ENCODE assay signal across 8 cellular contexts in genomic region chr6:39377530-39377929, GRCh38. TPM values are rescaled to one million over a fixed set of nuclear protein-coding genes. Genes with fewer than 3 reads are reported as not detected.
DNase-seq lines count a peak whose midpoint lies in the region; ATAC-seq and TF ChIP-seq lines count a peak whose summit lies in the region.

No MANE protein-coding gene starts in this region.

- H3K4me1 ChIP-seq in HEK293 (ENCODE audit: control insufficient read depth, insufficient read depth, low read length) = no peaks in the 10 kb centered on the region
- H3K4me1 ChIP-seq in effector memory CD4-positive, alpha-beta T cell (ENCODE audit: control insufficient read depth, insufficient read depth, low read length, poor library complexity, severe bottlenecking) = no peaks in the 10 kb centered on the region

- H3K27ac Mint-ChIP-seq in activated T-helper 2 cell treated with anti-CD3 and anti-CD28 coated beads, Interferon-gamma antibody, Interleukin-2, Interleukin-4, amounts not matched to agents 10 μg/mL and 5 μg/mL and 100 μg/mL, durations not matched to agents 14 hours and 24 hours and 36 hours = no peak overlapping the region

- CTCF ChIA-PET in HEK293 (lab: Yijun Ruan, JAX) = interaction anchor here (0.5 to 5.7 kb wide), 21 partner anchors 9 to 1987 kb away, joined by 3 to 49 read pairs (median 4); no protein-coding TSS in a partner anchor

- no peak overlapping the region for H3K27ac ChIP-seq in HEK293 (ENCODE audit: extremely low read depth, low read depth, low read length)
- H3K27ac ChIP-seq in effector memory CD4-positive, alpha-beta T cell (ENCODE audit: insufficient read depth, low read length, poor library complexity, severe bottlenecking) = no peak overlapping the region

- no peaks in the 10 kb centered on the region for H3K9me3 ChIP-seq in HEK293 (ENCODE audit: control insufficient read depth, insufficient read depth, low read depth, low read length)
- no peaks in the 10 kb centered on the region for H3K9me3 ChIP-seq in effector memory CD4-positive, alpha-beta T cell (ENCODE audit: control insufficient read depth, low read length)

- no peak for ATAC-seq in GM18505 (IDR thresholded peaks at IDR 0.05; ENCODE audit: unreplicated experiment)

- H3K27me3 ChIP-seq in effector memory CD4-positive, alpha-beta T cell (replicated peaks; ENCODE audit: control insufficient read depth, insufficient read depth, low read length, poor library complexity, severe bottlenecking) = peaks cover 4% of the 10 kb centered on the region

- DNase-seq in DMS153 treated with DMSO at 0.1 percent for 48 hours (lab: John Stamatoyannopoulos, UW; ENCODE audit: unreplicated experiment) = peak; percentile 2
- DNase-seq in OCI-M1 (lab: John Stamatoyannopoulos, UW) = peak; percentile 67
- peak; percentile 79 for DNase-seq in ecto neural progenitor cell (ENCODE audit: low spot score)
- peak; percentile 96 for DNase-seq in medulla oblongata (ENCODE audit: extremely low spot score)
- DNase-seq in effector memory CD4-positive, alpha-beta T cell = no peak
- no peak for DNase-seq in activated T-helper 2 cell treated with anti-CD3 and anti-CD28 coated beads, Interferon-gamma antibody, Interleukin-2, Interleukin-4, amounts not matched to agents 10 μg/mL and 5 μg/mL and 100 μg/mL, durations not matched to agents 14 hours and 24 hours and 36 hours (ENCODE audit: low spot score)

- H3K9me3 Mint-ChIP-seq in activated T-helper 2 cell treated with anti-CD3 and anti-CD28 coated beads, Interferon-gamma antibody, Interleukin-2, Interleukin-4, amounts not matched to agents 10 μg/mL and 5 μg/mL and 100 μg/mL, durations not matched to agents 14 hours and 24 hours and 36 hours = no peaks in the 10 kb centered on the region

- H3K4me3 Mint-ChIP-seq in activated T-helper 2 cell treated with anti-CD3 and anti-CD28 coated beads, Interferon-gamma antibody, Interleukin-2, Interleukin-4, amounts not matched to agents 10 μg/mL and 5 μg/mL and 100 μg/mL, durations not matched to agents 14 hours and 24 hours and 36 hours (ENCODE audit: low read depth) = no peak overlapping the region

- no peak overlapping the region for H3K4me3 ChIP-seq in HEK293 (ENCODE audit: low read depth, low read length)
- H3K4me3 ChIP-seq in effector memory CD4-positive, alpha-beta T cell (ENCODE audit: insufficient read depth, low read depth, low read length, poor library complexity, severe bottlenecking) = no peak overlapping the region

- no peaks in the 10 kb centered on the region for H3K4me1 Mint-ChIP-seq in activated T-helper 2 cell treated with anti-CD3 and anti-CD28 coated beads, Interferon-gamma antibody, Interleukin-2, Interleukin-4, amounts not matched to agents 10 μg/mL and 5 μg/mL and 100 μg/mL, durations not matched to agents 14 hours and 24 hours and 36 hours (ENCODE audit: low read depth)

- TF ChIP-seq POLR2A in GM18505 (IDR thresholded peaks at IDR 0.05; ENCODE audit: borderline replicate concordance, extremely low read depth, insufficient read depth, insufficient read length) = no peak

- peaks cover 3% of the 10 kb centered on the region for H3K27me3 Mint-ChIP-seq in activated T-helper 2 cell treated with anti-CD3 and anti-CD28 coated beads, Interferon-gamma antibody, Interleukin-2, Interleukin-4, amounts not matched to agents 10 μg/mL and 5 μg/mL and 100 μg/mL, durations not matched to agents 14 hours and 24 hours and 36 hours (ENCODE audit: low read depth)

- POLR2A ChIA-PET in HEK293 (lab: Yijun Ruan, JAX) = no interaction called here

- H3K36me3 Mint-ChIP-seq in activated T-helper 2 cell treated with anti-CD3 and anti-CD28 coated beads, Interferon-gamma antibody, Interleukin-2, Interleukin-4, amounts not matched to agents 10 μg/mL and 5 μg/mL and 100 μg/mL, durations not matched to agents 14 hours and 24 hours and 36 hours (ENCODE audit: low read depth) = no peaks in the 10 kb centered on the region

- TF ChIP-seq CTCF in HEK293 (tag by site-specific recombination; IDR thresholded peaks at IDR 0.05) = peak; percentile 87

- H3K36me3 ChIP-seq in HEK293 (ENCODE audit: control insufficient read depth in 2 of 2, insufficient read depth in 1 of 2, low read length in 2 of 2) = no peaks in the 10 kb centered on the region
- H3K36me3 ChIP-seq in effector memory CD4-positive, alpha-beta T cell (ENCODE audit: control insufficient read depth, insufficient read depth, low read length) = no peaks in the 10 kb centered on the region

- intact Hi-C loops in activated T-helper 2 cell treated with anti-CD3 and anti-CD28 coated beads, Interferon-gamma antibody, Interleukin-2, Interleukin-4, amounts not matched to agents 10 μg/mL and 5 μg/mL and 100 μg/mL, durations not matched to agents 14 hours and 24 hours and 36 hours (cut with micrococcal nuclease) = no loop called here

TF ChIP-seq in HEK293, 187 proteins besides CTCF, POLR2A, EP300 and RAD21:
- TF ChIP-seq HOXD13 (CRISPR knock-in tag; IDR thresholded peaks at IDR 0.05; ENCODE audit: borderline replicate concordance) (no peak), ZFP41 (tag by site-specific recombination; IDR thresholded peaks at IDR 0.05; ENCODE audit: borderline replicate concordance) (no peak), ZSCAN30 (tag by site-specific recombination; IDR thresholded peaks at IDR 0.05) (no peak), ZSCAN23 (tag by site-specific recombination; IDR thresholded peaks at IDR 0.05) (no peak), ZNF148 (tag by site-specific recombination; IDR thresholded peaks at IDR 0.05; ENCODE audit: borderline replicate concordance) (no peak), ZNF335 (tag by site-specific recombination; conservative IDR thresholded peaks at IDR 0.05) (peak; percentile 72), ZNF654 (tag by site-specific recombination; IDR thresholded peaks at IDR 0.05; ENCODE audit: low read depth) (peak; percentile 91), YY2 (tag by site-specific recombination; IDR thresholded peaks at IDR 0.05) (no peak), ZNF660 (tag by site-specific recombination; IDR thresholded peaks at IDR 0.05) (peak; percentile 57; the same call in 1 of the 2 replicates), ZNF112 (tag by site-specific recombination; IDR thresholded peaks at IDR 0.05) (no peak), ZNF350 (tag by site-specific recombination; IDR thresholded peaks at IDR 0.05) (no peak), TSHZ1 (tag by site-specific recombination; IDR thresholded peaks at IDR 0.05; ENCODE audit: borderline replicate concordance) (no peak)

RNA-seq across cellular contexts. Expression of gene KCNK16, which starts 55.0 kb away (rescaled TPM):
- not detected in 2 replicates for total RNA-seq in activated T-helper 2 cell treated with anti-CD3 and anti-CD28 coated beads, Interferon-gamma antibody, Interleukin-2, Interleukin-4, amounts not matched to agents 10 μg/mL and 5 μg/mL and 100 μg/mL, durations not matched to agents 14 hours and 24 hours and 36 hours

Comparison
In these comparisons a context has a peak if more than half of its experiments do, and no peak if none do; other contexts are left out.
1. DNase-seq: peak in DMS153 treated with DMSO at 0.1 percent for 48 hours (single experiment), OCI-M1 (single experiment), ecto neural progenitor cell (single experiment) and medulla oblongata (single experiment); none in effector memory CD4-positive, alpha-beta T cell (0 of 3) and activated T-helper 2 cell treated with anti-CD3 and anti-CD28 coated beads, Interferon-gamma antibody, Interleukin-2, Interleukin-4, amounts not matched to agents 10 μg/mL and 5 μg/mL and 100 μg/mL, durations not matched to agents 14 hours and 24 hours and 36 hours (single experiment).